ENCODE assay signal across 8 cellular contexts in the genomic region with DNA sequence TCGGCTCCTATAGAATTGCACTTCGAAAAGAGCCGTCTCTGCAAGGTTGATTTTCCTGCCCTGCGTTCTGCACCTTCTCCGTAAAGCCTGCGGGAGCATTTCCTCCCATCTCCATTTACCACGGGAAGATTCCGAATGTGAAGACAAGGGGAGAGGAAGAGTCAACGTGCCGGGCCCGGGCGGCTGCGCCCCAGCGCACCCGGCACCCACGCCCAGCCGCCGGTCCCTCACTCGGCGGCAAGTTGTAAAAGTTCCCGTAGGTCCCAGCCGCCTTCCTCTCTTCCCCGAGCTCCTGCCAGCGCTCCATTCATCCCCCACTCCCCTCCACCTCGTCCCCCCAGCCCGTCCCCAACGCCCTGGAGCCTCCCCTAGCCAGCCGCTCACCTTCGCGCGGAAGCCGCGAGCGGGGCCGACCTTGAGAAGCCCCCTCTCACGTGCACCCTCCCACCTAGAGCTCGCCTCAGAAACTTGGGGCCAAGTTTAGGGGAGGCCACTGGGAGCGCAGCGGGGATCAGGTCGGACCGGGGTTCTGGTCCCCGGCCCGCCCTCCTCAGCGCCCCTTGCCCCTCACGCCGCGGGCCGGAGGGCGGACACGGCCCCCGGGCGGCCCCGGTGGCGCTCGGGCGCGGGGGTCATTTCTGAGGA. TPM values are rescaled to one million over a fixed set of nuclear protein-coding genes. Genes with fewer than 3 reads are reported as not detected.
DNase-seq lines count a peak whose midpoint lies in the region; ATAC-seq, FAIRE-seq and TF ChIP-seq lines count a peak whose summit lies in the region.
"Had no signal": no experiment of that assay in that cellular context is flagged by ENCODE, and none has a peak within 500 bp of the region (broad histone marks: within the 10 kb centered on the region; RNA-seq: fewer than 3 reads in every experiment).

No MANE protein-coding gene starts in this region.

- H3K4me1 ChIP-seq in HUES48 (ENCODE audit: control insufficient read depth, insufficient read depth, low read length) (peaks cover 54% of the 10 kb centered on the region), thymus (ENCODE audit: control insufficient read depth, insufficient read depth, low read length) (no peaks in the 10 kb centered on the region)

- under 1% methylated on average over 57 of the region's 57 CpGs for WGBS in thymus

- peak; percentile 25 for ATAC-seq in left lobe of liver

- peak overlapping the region; percentile 68 for H3K9ac ChIP-seq in HUES48 (ENCODE audit: low read depth, low read length)

- DNase-seq in bronchial epithelial cell (ENCODE audit: low read depth) (no peak), left lobe of liver (ENCODE audit: low spot score) (no peak)
- no peak for DNase-seq in NK-92 treated with Interleukin-12 subunit alpha and Interleukin-12 subunit beta, amount 100 ng/mL, for 24 hours (lab: John Stamatoyannopoulos, UW)
- no peak for DNase-seq in activated CD8-positive, alpha-beta memory T cell treated with anti-CD3 and anti-CD28 coated beads, Interleukin-2, amount 50 U/mL, for 48 hours
- no peak for DNase-seq in activated effector memory CD4-positive, alpha-beta T cell treated with anti-CD3 and anti-CD28 coated beads, Interleukin-2, amount 50 U/mL, for 16 hours

- H3K27ac ChIP-seq in HUES48 (ENCODE audit: low read depth, low read length) (peak overlapping the region; percentile 75), thymus (ENCODE audit: low read depth) (peak overlapping the region; percentile 3)

- no peaks in the 10 kb centered on the region for H3K9me3 ChIP-seq in HUES48 (ENCODE audit: control insufficient read depth, insufficient read depth, low read length)
- no peaks in the 10 kb centered on the region for H3K9me3 ChIP-seq in thymus (ENCODE audit: control insufficient read depth)

- H3K36me3 ChIP-seq in HUES48 (ENCODE audit: control insufficient read depth, insufficient read depth, low read length) (no peaks in the 10 kb centered on the region), bronchial epithelial cell (ENCODE audit: control insufficient read depth, insufficient read depth, low read length) (no peaks in the 10 kb centered on the region), thymus (ENCODE audit: control insufficient read depth, insufficient read depth) (no peaks in the 10 kb centered on the region)

- no peak for FAIRE-seq in bronchial epithelial cell (lab: Jason Lieb, UNC)
- FAIRE-seq: frontal cortex had no signal

- H3K4me3 ChIP-seq in HUES48 (ENCODE audit: low read depth, low read length), result peak overlapping the region; percentile 80
- peak overlapping the region; percentile 30 for H3K4me3 ChIP-seq in bronchial epithelial cell (ENCODE audit: low read depth, low read length)
- peak overlapping the region; percentile 45 for H3K4me3 ChIP-seq in thymus (ENCODE audit: low read length)

- no peak for TF ChIP-seq CTCF in bronchial epithelial cell (IDR thresholded peaks at IDR 0.05; ENCODE audit: insufficient read depth, low read length, severe bottlenecking)

- H3K27me3 ChIP-seq in HUES48 (ENCODE audit: control insufficient read depth, insufficient read depth, low read length) (peaks cover 7% of the 10 kb centered on the region; the same call in 1 of the 2 replicates), bronchial epithelial cell (ENCODE audit: control insufficient read depth, insufficient read depth, low read length) (peaks cover 9% of the 10 kb centered on the region), thymus (ENCODE audit: control insufficient read depth, insufficient read depth) (peaks cover 41% of the 10 kb centered on the region)

RNA-seq across cellular contexts. Expression of gene BNC2, which starts 0.4 kb away (rescaled TPM):
- total RNA-seq in bronchial epithelial cell, result under 0.01 TPM in 1 of 2 replicates, not detected in the other
- 0.55 TPM for total RNA-seq in left lobe of liver
- 1.8 TPM for polyA plus RNA-seq in thymus

Comparison
In these comparisons a context has a peak if more than half of its experiments do, and no peak if none do; other contexts are left out.
1. H3K4me3 ChIP-seq: peak in every context shown above with its lines; median percentile 80 in HUES48; 45 in thymus; 30 in bronchial epithelial cell.